In the genomic region with DNA sequence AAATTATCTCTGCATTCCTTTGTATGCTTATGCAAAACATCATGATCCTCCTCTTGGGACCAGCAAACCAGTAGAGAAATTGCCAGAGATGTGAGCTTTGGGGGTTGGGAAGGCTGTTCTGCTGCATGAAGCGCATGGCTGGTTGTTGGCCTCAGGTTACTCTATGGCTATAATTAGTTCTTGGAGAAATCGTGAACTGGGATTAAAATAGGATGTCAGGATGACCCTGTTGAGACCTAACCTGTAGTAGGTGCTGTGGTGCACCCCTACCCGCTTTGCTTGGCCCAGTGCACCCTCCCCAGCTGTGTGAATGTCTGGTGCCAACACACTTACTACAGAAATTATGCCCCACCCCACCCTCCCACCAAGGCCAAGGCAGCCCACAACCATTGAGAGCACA, we compare ENCODE assay signal across 16 cellular contexts. TPM values are rescaled to one million over a fixed set of nuclear protein-coding genes. Genes with fewer than 3 reads are reported as not detected.
DNase-seq lines count a peak whose midpoint lies in the region; ATAC-seq, FAIRE-seq and TF ChIP-seq lines count a peak whose summit lies in the region.
"Had no signal": no experiment of that assay in that cellular context is flagged by ENCODE, and none has a peak within 500 bp of the region (broad histone marks: within the 10 kb centered on the region; RNA-seq: fewer than 3 reads in every experiment).

No MANE protein-coding gene starts in this region.

- H4K8ac ChIP-seq in H9 (replicated peaks; ENCODE audit: insufficient read length, low read depth, low read length): no peak overlapping the region
- H4K8ac ChIP-seq in H1 (ENCODE audit: extremely low read depth, insufficient read depth, low read length): no peak overlapping the region

- H2BK20ac ChIP-seq in H9 (ENCODE audit: low read depth, low read length, poor library complexity, severe bottlenecking): no peak overlapping the region
- no peak overlapping the region for H2BK20ac ChIP-seq in H1 (ENCODE audit: low read length)

- H2AK5ac ChIP-seq in H9 (ENCODE audit: insufficient read length, low read length): no peak overlapping the region
- H2AK5ac ChIP-seq in H1 (ENCODE audit: low read depth, low read length): no peak overlapping the region

- peak; percentile 50 to 94 for ATAC-seq in gastrocnemius medialis
- no peak for ATAC-seq in naive thymus-derived CD4-positive, alpha-beta T cell
- no peak for ATAC-seq in HG03520 (IDR thresholded peaks at IDR 0.05; ENCODE audit: unreplicated experiment)
- ATAC-seq: HepG2 had no signal

- H3K56ac ChIP-seq in H9 (ENCODE audit: insufficient read length, low read depth, low read length) (no peak overlapping the region), H1 (replicated peaks; ENCODE audit: insufficient read length, low read depth, low read length) (no peak overlapping the region)

- TF ChIP-seq POLR2A in H1 (IDR thresholded peaks at IDR 0.05; ENCODE audit: control extremely low read depth in 1 of 2, low read depth in 2 of 2, low read length in 2 of 2) (no peak), gastrocnemius medialis (IDR thresholded peaks at IDR 0.05) (no peak)

- TF ChIP-seq RAD21 in H1 (IDR thresholded peaks at IDR 0.05 in 1 of 2, conservative IDR thresholded peaks at IDR 0.05 in 1 of 2; ENCODE audit: low read depth in 2 of 2, low read length in 2 of 2): no peak

- no peak overlapping the region for H3K4me2 ChIP-seq in H9 (ENCODE audit: insufficient read depth, insufficient read length, low read length)
- no peak overlapping the region for H3K4me2 ChIP-seq in H1 (ENCODE audit: insufficient read depth in 1 of 2, low read depth in 2 of 2, low read length in 2 of 2)

- no peak overlapping the region for H3K4me3 Mint-ChIP-seq in H9
- no peak overlapping the region for H3K4me3 Mint-ChIP-seq in naive thymus-derived CD4-positive, alpha-beta T cell
- H3K4me3 Mint-ChIP-seq: CD4-positive, CD25-positive, alpha-beta regulatory T cell had no signal

- in situ Hi-C loops in gastrocnemius medialis (cut with MboI; ENCODE audit: low sequenced_read_pairs in 4 of 4): no loop called here

- H3K9ac ChIP-seq in H9 (ENCODE audit: extremely low read depth, insufficient read length, low read length) (no peak overlapping the region), H1 (replicated peaks in 1 of 4; ENCODE audit: extremely low read depth in 1 of 4, low read depth in 3 of 4, low read length in 3 of 4) (no peak overlapping the region)
- H3K9ac ChIP-seq: BLaER1 treated with 17β-estradiol and CSF1 and Interleukin-3, amounts not matched to agents 10 nM and 100 nM; GM23248 had no signal

- no peaks in the 10 kb centered on the region for H3K36me3 Mint-ChIP-seq in H9 (ENCODE audit: insufficient read depth in 1 of 3, low read depth in 3 of 3)
- H3K36me3 Mint-ChIP-seq in naive thymus-derived CD4-positive, alpha-beta T cell: no peaks in the 10 kb centered on the region
- H3K36me3 Mint-ChIP-seq: CD4-positive, CD25-positive, alpha-beta regulatory T cell had no signal

- TF ChIP-seq CTCF in H9 (conservative IDR thresholded peaks at IDR 0.05) (0 out of 3 replicates have a peak, but pooled peaks have one; percentile 9), H1 (IDR thresholded peaks at IDR 0.05; ENCODE audit: control extremely low read depth in 1 of 3, insufficient read depth in 1 of 3, low read depth in 1 of 3, low read length in 3 of 3) (peak in 2 of 3 experiments; percentile 9 to 13; a peak in 1 of 4 replicates), gastrocnemius medialis (IDR thresholded peaks at IDR 0.05 in 4 of 5, conservative IDR thresholded peaks at IDR 0.05 in 1 of 5) (no peak)

- no peak overlapping the region for H2AFZ ChIP-seq in H9 (ENCODE audit: low read length)
- H2AFZ ChIP-seq in H1 (ENCODE audit: low read length): 0 out of 2 replicates have a peak overlapping the region, but pooled peaks have one; percentile 73
- H2AFZ ChIP-seq: GM23248 had no signal

- H2BK12ac ChIP-seq in H9 (ENCODE audit: insufficient read length, low read depth, low read length) (no peak overlapping the region), H1 (ENCODE audit: low read depth, low read length) (no peak overlapping the region)

- H3K18ac ChIP-seq in H9 (ENCODE audit: insufficient read length, low read depth, low read length) (no peak overlapping the region), H1 (ENCODE audit: extremely low read depth, low read length) (no peak overlapping the region)

- no peak overlapping the region for H3K27ac ChIP-seq in H9 (ENCODE audit: insufficient read length, low read depth, low read length)
- no peak overlapping the region for H3K27ac ChIP-seq in H1 (ENCODE audit: low read depth, low read length)
- H3K27ac ChIP-seq in gastrocnemius medialis: no peak overlapping the region
- H3K27ac ChIP-seq in naive thymus-derived CD4-positive, alpha-beta T cell (ENCODE audit: low read depth, low read length): no peak overlapping the region
- H3K27ac ChIP-seq: BLaER1 treated with 17β-estradiol and CSF1 and Interleukin-3, amounts not matched to agents 10 nM and 100 nM; GM23248 had no signal

- DNase-seq in H9: no peak
- DNase-seq in NCI-H526 (lab: John Stamatoyannopoulos, UW): peak; percentile 95
- no peak for DNase-seq in H1 (ENCODE audit: low read depth in 1 of 2, low spot score in 2 of 2)
- DNase-seq in gastrocnemius medialis: no peak
- DNase-seq in naive thymus-derived CD4-positive, alpha-beta T cell: no peak
- no peak for DNase-seq in NCI-H1436 treated with DMSO at 0.1 percent for 48 hours (lab: John Stamatoyannopoulos, UW)
- DNase-seq: ACHN; Calu3; CD4-positive, CD25-positive, alpha-beta regulatory T cell; DMS 273 treated with DMSO at 0.1 percent for 48 hours; GM23248; H7 had no signal

- H3K9me3 ChIP-seq in H9 (ENCODE audit: control insufficient read depth, low read depth, low read length) (no peaks in the 10 kb centered on the region), H1 (ENCODE audit: insufficient read depth in 2 of 2, low read depth in 1 of 2, low read length in 1 of 2) (no peaks in the 10 kb centered on the region), gastrocnemius medialis (no peaks in the 10 kb centered on the region)
- H3K9me3 ChIP-seq in naive thymus-derived CD4-positive, alpha-beta T cell (ENCODE audit: control insufficient read depth in 2 of 3, low read length in 3 of 3): no peaks in the 10 kb centered on the region

- no peak overlapping the region for H3K4me3 ChIP-seq in H1 (ENCODE audit: extremely low read depth in 1 of 4, insufficient read depth in 2 of 4, low read depth in 3 of 4, low read length in 4 of 4)
- H3K4me3 ChIP-seq in gastrocnemius medialis: no peak overlapping the region
- no peak overlapping the region for H3K4me3 ChIP-seq in naive thymus-derived CD4-positive, alpha-beta T cell (ENCODE audit: low read length)
- H3K4me3 ChIP-seq: BLaER1 treated with 17β-estradiol and CSF1 and Interleukin-3, amounts not matched to agents 10 nM and 100 nM; GM23248 had no signal

- H3K79me1 ChIP-seq in H9 (ENCODE audit: insufficient read depth, low read depth, low read length, poor library complexity, severe bottlenecking) (no peaks in the 10 kb centered on the region), H1 (ENCODE audit: low read depth, low read length) (no peaks in the 10 kb centered on the region)

- H3K79me2 ChIP-seq in H9 (ENCODE audit: insufficient read depth, low read length) (no peaks in the 10 kb centered on the region), H1 (ENCODE audit: control insufficient read depth in 1 of 2, insufficient read depth in 2 of 2, low read length in 2 of 2) (no peaks in the 10 kb centered on the region)

- no CpG with 5 or more reads among the region's 3 CpGs for WGBS in H9 (ENCODE audit: extremely low coverage, insufficient read length, low lambda C conversion rate)
- 84% methylated on average over 3 of the region's 3 CpGs; no CpG with 5 or more reads in 1 of the 2 experiments for WGBS in H1 (ENCODE audit: extremely low coverage in 1 of 2, insufficient coverage in 1 of 2, insufficient read length in 1 of 2, insufficient replicate concordance in 2 of 2, low coverage in 1 of 2, low lambda C conversion rate in 2 of 2, missing lambda C conversion rate in 1 of 2), 2 experiments

- H4K91ac ChIP-seq in H9 (ENCODE audit: insufficient read length, low read depth, low read length): no peak overlapping the region
- no peak overlapping the region for H4K91ac ChIP-seq in H1 (replicated peaks; ENCODE audit: insufficient read length, low read length)

- no peak overlapping the region for H3T11ph ChIP-seq in H9 (ENCODE audit: low read length)

- H2BK120ac ChIP-seq in H9 (ENCODE audit: low read depth, low read length, poor library complexity, severe bottlenecking) (no peak overlapping the region), H1 (replicated peaks; ENCODE audit: low read depth, low read length) (no peak overlapping the region)

- H3K4me1 Mint-ChIP-seq in H9: 0 out of 4 replicates have a peak, but pooled peaks cover 0 to 4% of the 10 kb centered on the region in 2 experiments
- no peaks in the 10 kb centered on the region for H3K4me1 Mint-ChIP-seq in naive thymus-derived CD4-positive, alpha-beta T cell
- H3K4me1 Mint-ChIP-seq: CD4-positive, CD25-positive, alpha-beta regulatory T cell had no signal

- H4K20me1 ChIP-seq in H9 (ENCODE audit: control insufficient read depth, insufficient read depth, insufficient read length): no peaks in the 10 kb centered on the region
- H4K20me1 ChIP-seq in H1 (replicated peaks in 1 of 2; ENCODE audit: control insufficient read depth in 1 of 2, insufficient read depth in 2 of 2, low read length in 2 of 2): no peaks in the 10 kb centered on the region
- H4K20me1 ChIP-seq: BLaER1 treated with 17β-estradiol and CSF1 and Interleukin-3, amounts not matched to agents 10 nM and 100 nM had no signal

- CTCF ChIA-PET in H1 (lab: Charles Lee; ENCODE audit: partially characterized antibody): no interaction called here
- CTCF ChIA-PET in naive thymus-derived CD4-positive, alpha-beta T cell (lab: Charles Lee): no interaction called here

- no peaks in the 10 kb centered on the region for H3K36me3 ChIP-seq in H1 (ENCODE audit: control insufficient read depth in 2 of 4, insufficient read depth in 4 of 4, low read length in 3 of 4)
- no peaks in the 10 kb centered on the region for H3K36me3 ChIP-seq in gastrocnemius medialis
- H3K36me3 ChIP-seq in naive thymus-derived CD4-positive, alpha-beta T cell (ENCODE audit: control insufficient read depth in 2 of 3, insufficient read depth in 3 of 3, low read length in 3 of 3): no peaks in the 10 kb centered on the region
- H3K36me3 ChIP-seq: BLaER1 treated with 17β-estradiol and CSF1 and Interleukin-3, amounts not matched to agents 10 nM and 100 nM had no signal

- H3K14ac ChIP-seq in H9 (ENCODE audit: insufficient read depth, low read length) (no peak overlapping the region), H1 (ENCODE audit: insufficient read length) (no peak overlapping the region)

- H4K5ac ChIP-seq in H9 (ENCODE audit: insufficient read length, low read depth, low read length) (no peak overlapping the region), H1 (ENCODE audit: insufficient read length, low read depth, low read length) (no peak overlapping the region)

- H3K27me3 Mint-ChIP-seq in H9 (ENCODE audit: low read depth): peaks cover 11% of the 10 kb centered on the region
- no peaks in the 10 kb centered on the region for H3K27me3 Mint-ChIP-seq in naive thymus-derived CD4-positive, alpha-beta T cell
- H3K27me3 Mint-ChIP-seq: CD4-positive, CD25-positive, alpha-beta regulatory T cell had no signal

- intact Hi-C loops in gastrocnemius medialis (cut with DNase I; ENCODE audit: low total_unique reads): no loop called here
- intact Hi-C loops in naive thymus-derived CD4-positive, alpha-beta T cell (cut with micrococcal nuclease): no loop called here

- H3K23ac ChIP-seq in H9 (ENCODE audit: insufficient read length, low read depth, low read length): no peak overlapping the region
- H3K23ac ChIP-seq in H1 (ENCODE audit: insufficient read length): no peak overlapping the region

- H3K4ac ChIP-seq in H9 (ENCODE audit: low read depth, low read length) (no peak overlapping the region), H1 (replicated peaks; ENCODE audit: insufficient read length, low read depth, low read length) (no peak overlapping the region)

- POLR2A ChIA-PET in H1 (lab: Charles Lee; ENCODE audit: partially characterized antibody): no interaction called here
- POLR2A ChIA-PET in naive thymus-derived CD4-positive, alpha-beta T cell (lab: Charles Lee): no interaction called here

- H3K4me1 ChIP-seq in H9 (ENCODE audit: insufficient read depth, low read length): no peaks in the 10 kb centered on the region
- no peaks in the 10 kb centered on the region for H3K4me1 ChIP-seq in H1 (replicated peaks in 1 of 4; ENCODE audit: control insufficient read depth in 3 of 4, insufficient read depth in 4 of 4, low read length in 3 of 4)
- H3K4me1 ChIP-seq in gastrocnemius medialis: peaks cover 9 to 15% of the 10 kb centered on the region in 2 donors
- H3K4me1 ChIP-seq in naive thymus-derived CD4-positive, alpha-beta T cell (ENCODE audit: control insufficient read depth in 2 of 2, insufficient read depth in 2 of 2, low read length in 2 of 2): no peaks in the 10 kb centered on the region

- H3K27me3 ChIP-seq in H9 (ENCODE audit: insufficient read depth, low read length) (no peaks in the 10 kb centered on the region), H1 (replicated peaks in 1 of 4; ENCODE audit: control insufficient read depth in 3 of 4, extremely low read depth in 1 of 4, insufficient read depth in 3 of 4, low read length in 3 of 4) (no peaks in the 10 kb centered on the region), gastrocnemius medialis (no peaks in the 10 kb centered on the region)
- H3K27me3 ChIP-seq in naive thymus-derived CD4-positive, alpha-beta T cell (ENCODE audit: control insufficient read depth in 2 of 2, insufficient read depth in 2 of 2, low read length in 2 of 2): no peaks in the 10 kb centered on the region
- H3K27me3 ChIP-seq: BLaER1 treated with 17β-estradiol and CSF1 and Interleukin-3, amounts not matched to agents 10 nM and 100 nM had no signal

- TF ChIP-seq EP300 in H1 (IDR thresholded peaks at IDR 0.05; ENCODE audit: borderline replicate concordance in 1 of 2, low read depth in 2 of 2, low read length in 2 of 2): no peak

- H3K23me2 ChIP-seq in H9 (ENCODE audit: insufficient read length, low read depth, low read length, poor library complexity, severe bottlenecking) (no peaks in the 10 kb centered on the region), H1 (ENCODE audit: low read depth, low read length) (no peaks in the 10 kb centered on the region)

- no peak for FAIRE-seq in H1 (lab: Jason Lieb, UNC)
- FAIRE-seq: GM18507, HepG2 had no signal

- H3K27ac Mint-ChIP-seq in H9: no peak overlapping the region
- no peak overlapping the region for H3K27ac Mint-ChIP-seq in naive thymus-derived CD4-positive, alpha-beta T cell
- H3K27ac Mint-ChIP-seq: CD4-positive, CD25-positive, alpha-beta regulatory T cell had no signal

- H2BK15ac ChIP-seq in H9 (ENCODE audit: low read depth, low read length): no peak overlapping the region
- no peak overlapping the region for H2BK15ac ChIP-seq in H1 (ENCODE audit: low read length)

- H2BK5ac ChIP-seq in H9 (ENCODE audit: insufficient read length, low read length): no peak overlapping the region
- H2BK5ac ChIP-seq in H1 (ENCODE audit: low read depth, low read length): no peak overlapping the region

- no peaks in the 10 kb centered on the region for H3K9me3 Mint-ChIP-seq in H9
- H3K9me3 Mint-ChIP-seq in naive thymus-derived CD4-positive, alpha-beta T cell: peaks cover 0 to 1% (median 0%) of the 10 kb centered on the region in 11 donors
- H3K9me3 Mint-ChIP-seq: CD4-positive, CD25-positive, alpha-beta regulatory T cell had no signal

RNA-seq across cellular contexts. Expression of gene C1D, which starts 35.6 kb away (rescaled TPM):
- total RNA-seq in H9 (2021) (16.5 and 19.7 TPM in 2 replicates), gastrocnemius medialis (10 to 100 TPM; 29.7 to 57.3 (median 41.4) TPM)
- 20.5 and 24.1 TPM in 2 replicates for total RNA-seq in H1 (2021; fragmentation: NEBNext Ultra II Directional; extraction: Animal tissue kit (Norgen Biotek cat#: 25700))
- 6.0 and 17.5 TPM in 2 replicates for polyA plus RNA-seq in H1 (2011; rRNA removed)
- 35.1 TPM for polyA plus RNA-seq in H1 (2011; cell fraction: cytosol; rRNA removed)
- 1.7 TPM for polyA plus RNA-seq in H1 (2011; cell fraction: nucleus; rRNA removed)
- polyA plus RNA-seq in H1 (2012, experiment 1 of 2): 13.3 to 22.4 TPM (median 16.0 TPM) in 4 replicates
- 12.2 TPM for polyA plus RNA-seq in H1 (2012, experiment 2 of 2)
- polyA plus RNA-seq in H1 (2013, experiment 1 of 2): 23.2 TPM
- polyA plus RNA-seq in H1 (2013, experiment 2 of 2): 23.7 TPM
- polyA minus RNA-seq in H1 (2011; rRNA and poly(A)+ RNA removed): 2.6 and 3.4 TPM in 2 replicates
- polyA minus RNA-seq in H1 (2011; cell fraction: cytosol; rRNA and poly(A)+ RNA removed): 4.2 TPM
- polyA minus RNA-seq in H1 (2011; cell fraction: nucleus; rRNA and poly(A)+ RNA removed): 3.5 TPM
- total RNA-seq in naive thymus-derived CD4-positive, alpha-beta T cell: 10 to 100 TPM; 13.2 to 24.4 (median 15.7) TPM
- 10 to 100 TPM; 22.5 to 57.2 TPM for polyA plus RNA-seq in naive thymus-derived CD4-positive, alpha-beta T cell

RNA-seq across cellular contexts. Expression of gene PNO1, which starts 59.3 kb away (rescaled TPM):
- total RNA-seq in H9 (2021) (46.4 and 46.5 TPM in 2 replicates), gastrocnemius medialis (10 to 100 TPM; 19.8 to 26.4 (median 23.6) TPM)
- 33.2 and 34.7 TPM in 2 replicates for total RNA-seq in H1 (2021; fragmentation: NEBNext Ultra II Directional; extraction: Animal tissue kit (Norgen Biotek cat#: 25700))
- polyA plus RNA-seq in H1 (2011; rRNA removed): 15.4 and 18.6 TPM in 2 replicates
- 19.6 TPM for polyA plus RNA-seq in H1 (2011; cell fraction: cytosol; rRNA removed)
- polyA plus RNA-seq in H1 (2011; cell fraction: nucleus; rRNA removed): 7.7 TPM
- polyA plus RNA-seq in H1 (2012, experiment 1 of 2): 22.5 to 31.1 TPM (median 23.9 TPM) in 4 replicates
- 21.6 TPM for polyA plus RNA-seq in H1 (2012, experiment 2 of 2)
- 23.9 TPM for polyA plus RNA-seq in H1 (2013, experiment 1 of 2)
- polyA plus RNA-seq in H1 (2013, experiment 2 of 2): 23.9 TPM
- polyA minus RNA-seq in H1 (2011; rRNA and poly(A)+ RNA removed): 6.8 and 7.3 TPM in 2 replicates
- 16.1 TPM for polyA minus RNA-seq in H1 (2011; cell fraction: cytosol; rRNA and poly(A)+ RNA removed)
- polyA minus RNA-seq in H1 (2011; cell fraction: nucleus; rRNA and poly(A)+ RNA removed): 5.2 TPM
- 10 to 100 TPM; 11.0 to 31.0 (median 12.8) TPM for total RNA-seq in naive thymus-derived CD4-positive, alpha-beta T cell
- polyA plus RNA-seq in naive thymus-derived CD4-positive, alpha-beta T cell: 10 to 100 TPM; 19.2 to 22.5 TPM

Comparison
In these comparisons a context has a peak if more than half of its experiments do, and no peak if none do; other contexts are left out.
1. DNase-seq: peak in NCI-H526 (2 of 2); none in H9 (single experiment), H1 (0 of 2), gastrocnemius medialis (0 of 2), naive thymus-derived CD4-positive, alpha-beta T cell (0 of 9) and NCI-H1436 treated with DMSO at 0.1 percent for 48 hours (single experiment).
2. CTCF ChIP-seq: peak in H9 (single experiment) and H1 (2 of 3); none in gastrocnemius medialis (0 of 5).
3. ATAC-seq: peak in gastrocnemius medialis (2 of 2); none in naive thymus-derived CD4-positive, alpha-beta T cell (single experiment) and HG03520 (single experiment).